In genomic region chr3:149454746-149455145, GRCh38 we compare ENCODE assay signal across 27 cellular contexts. TPM values are rescaled to one million over a fixed set of nuclear protein-coding genes. Genes with fewer than 3 reads are reported as not detected.
DNase-seq lines count a peak whose midpoint lies in the region; TF ChIP-seq lines count a peak whose summit lies in the region.
"Had no signal": no experiment of that assay in that cellular context is flagged by ENCODE, and none has a peak within 500 bp of the region (broad histone marks: within the 10 kb centered on the region; RNA-seq: fewer than 3 reads in every experiment).

No MANE protein-coding gene starts in this region.

- H3K9me3 Mint-ChIP-seq in HFFc6, result peaks cover 31% of the 10 kb centered on the region

- no peak overlapping the region for H3K14ac ChIP-seq in mesenchymal stem cell (ENCODE audit: low read length in 2 of 2)

- H2BK120ac ChIP-seq in mesenchymal stem cell (ENCODE audit: low read depth, low read length), result no peak overlapping the region

- H4K8ac ChIP-seq in mesenchymal stem cell (ENCODE audit: low read length), result no peak overlapping the region

- no peaks in the 10 kb centered on the region for H3K79me2 ChIP-seq in hepatocyte

- POLR2A ChIA-PET in AG04450 (lab: Yijun Ruan, JAX), result interaction anchor here (0.9 to 1.5 kb wide), 3 partner anchors 12 to 463 kb away, joined by 3 to 5 read pairs (median 3); no protein-coding TSS in a partner anchor

- no peak overlapping the region for H3K9ac ChIP-seq in mesenchymal stem cell (ENCODE audit: low read length)

- no peak overlapping the region for H2AK5ac ChIP-seq in mesenchymal stem cell (ENCODE audit: low read length, severe bottlenecking)

- peaks cover 50% of the 10 kb centered on the region for H3K4me1 Mint-ChIP-seq in HFFc6 (ENCODE audit: low read depth)
- H3K4me1 Mint-ChIP-seq: CD4-positive, alpha-beta memory T cell; memory B cell had no signal

- no peak overlapping the region for H3K27ac ChIP-seq in AG04450 (ENCODE audit: low read depth, low read length)
- H3K27ac ChIP-seq in mesenchymal stem cell (ENCODE audit: low read length, poor library complexity, severe bottlenecking), result no peak overlapping the region
- H3K27ac ChIP-seq in hepatocyte, result no peak overlapping the region
- H3K27ac ChIP-seq in vagina, result no peak overlapping the region
- H3K27ac ChIP-seq: pancreas, right atrium auricular region had no signal

- peak overlapping the region; percentile 20; the same call in 1 of the 2 replicates for H3K4me3 Mint-ChIP-seq in HFFc6
- H3K4me3 Mint-ChIP-seq: CD4-positive, alpha-beta memory T cell; dendritic cell treated with granulocyte-macrophage colony-stimulating factor and Interleukin-4, amounts not matched to agents 40 ng/mL and 50 ng/mL, for 4 days; memory B cell; naive thymus-derived CD8-positive, alpha-beta T cell; WTC11 had no signal

- H3K4me3 ChIP-seq in AG04450 (ENCODE audit: low read depth, low read length), result no peak overlapping the region
- no peak overlapping the region for H3K4me3 ChIP-seq in epithelial cell of esophagus (ENCODE audit: low read length)
- no peak overlapping the region for H3K4me3 ChIP-seq in mesenchymal stem cell (ENCODE audit: insufficient read depth in 1 of 2, low read depth in 1 of 2, low read length in 2 of 2)
- no peak overlapping the region for H3K4me3 ChIP-seq in hepatocyte
- no peak overlapping the region for H3K4me3 ChIP-seq in vagina
- H3K4me3 ChIP-seq: pancreas, right atrium auricular region had no signal

- H3K9me2 ChIP-seq in hepatocyte (replicated peaks; ENCODE audit: insufficient read depth), result no peaks in the 10 kb centered on the region

- no peaks in the 10 kb centered on the region for H3K27me3 Mint-ChIP-seq in HFFc6 (ENCODE audit: insufficient read depth)
- H3K27me3 Mint-ChIP-seq: dendritic cell treated with granulocyte-macrophage colony-stimulating factor and Interleukin-4, amounts not matched to agents 40 ng/mL and 50 ng/mL, for 4 days had no signal

- H3K4me1 ChIP-seq in mesenchymal stem cell (ENCODE audit: control insufficient read depth, insufficient read depth, low read depth, low read length) (peaks cover 2% of the 10 kb centered on the region), hepatocyte (ENCODE audit: insufficient read depth) (peaks cover 6% of the 10 kb centered on the region), vagina (no peaks in the 10 kb centered on the region)

- peak overlapping the region; percentile 66 for H3K27ac Mint-ChIP-seq in HFFc6
- H3K27ac Mint-ChIP-seq: CD4-positive, alpha-beta memory T cell; dendritic cell treated with granulocyte-macrophage colony-stimulating factor and Interleukin-4, amounts not matched to agents 40 ng/mL and 50 ng/mL, for 4 days; memory B cell; WTC11 had no signal

- no peak overlapping the region for H3K23ac ChIP-seq in mesenchymal stem cell (ENCODE audit: low read length in 2 of 2)

- H3K4ac ChIP-seq in mesenchymal stem cell (ENCODE audit: low read depth in 1 of 2, low read length in 2 of 2), result no peak overlapping the region

- no peak overlapping the region for H2BK12ac ChIP-seq in mesenchymal stem cell (ENCODE audit: low read length in 2 of 2)

- H3K9me3 ChIP-seq in AG04450 (ENCODE audit: control insufficient read depth, insufficient read depth, low read length), result peaks cover 8% of the 10 kb centered on the region
- peaks cover 9% of the 10 kb centered on the region for H3K9me3 ChIP-seq in mesenchymal stem cell (ENCODE audit: control insufficient read depth, low read length)
- H3K9me3 ChIP-seq in hepatocyte (ENCODE audit: low read depth), result no peaks in the 10 kb centered on the region
- no peaks in the 10 kb centered on the region for H3K9me3 ChIP-seq in vagina
- H3K9me3 ChIP-seq: pancreas had no signal

- no peak overlapping the region for H3K18ac ChIP-seq in mesenchymal stem cell (ENCODE audit: low read depth in 1 of 2, low read length in 2 of 2)

- H3K4me2 ChIP-seq in mesenchymal stem cell (ENCODE audit: low read length, poor library complexity, severe bottlenecking) (no peak overlapping the region), hepatocyte (no peak overlapping the region)

- H2BK15ac ChIP-seq in mesenchymal stem cell (ENCODE audit: low read depth, poor library complexity, severe bottlenecking), result no peak overlapping the region

- intact Hi-C loops in vagina (cut with DNase I), result no loop called here

- H3K36me3 Mint-ChIP-seq in HFFc6 (ENCODE audit: low read depth), result peaks cover 28% of the 10 kb centered on the region
- H3K36me3 Mint-ChIP-seq: CD4-positive, alpha-beta memory T cell had no signal

- CTCF ChIA-PET in AG04450 (lab: Charles Lee), result interaction anchor here (0.6 to 0.9 kb wide), 2 partner anchors 25 to 499 kb away, joined by 7 to 11 read pairs; no protein-coding TSS in a partner anchor

- H3K27me3 ChIP-seq in AG04450 (ENCODE audit: control insufficient read depth, insufficient read depth, low read length) (no peaks in the 10 kb centered on the region), mesenchymal stem cell (ENCODE audit: control insufficient read depth in 1 of 2, insufficient read depth in 1 of 2, low read length in 2 of 2) (no peaks in the 10 kb centered on the region), hepatocyte (no peaks in the 10 kb centered on the region), vagina (no peaks in the 10 kb centered on the region)
- H3K27me3 ChIP-seq: pancreas, right atrium auricular region had no signal

- no peaks in the 10 kb centered on the region for H4K20me1 ChIP-seq in hepatocyte (ENCODE audit: insufficient read depth, poor library complexity, severe bottlenecking)

- H2BK5ac ChIP-seq in mesenchymal stem cell (ENCODE audit: low read depth, low read length, poor library complexity, severe bottlenecking), result no peak overlapping the region

- H3K79me1 ChIP-seq in mesenchymal stem cell (replicated peaks; ENCODE audit: low read length, poor library complexity, severe bottlenecking), result no peaks in the 10 kb centered on the region

- H4K91ac ChIP-seq in mesenchymal stem cell (ENCODE audit: low read length), result no peak overlapping the region

- H3K36me3 ChIP-seq in mesenchymal stem cell (ENCODE audit: control insufficient read depth in 1 of 2, insufficient read depth in 2 of 2, low read depth in 1 of 2, low read length in 2 of 2) (no peaks in the 10 kb centered on the region), hepatocyte (replicated peaks; ENCODE audit: insufficient read depth, low read depth) (no peaks in the 10 kb centered on the region), vagina (no peaks in the 10 kb centered on the region)
- H3K36me3 ChIP-seq: pancreas, right atrium auricular region had no signal

- H2AFZ ChIP-seq in mesenchymal stem cell (ENCODE audit: low read depth, low read length), result no peak overlapping the region
- no peak overlapping the region for H2AFZ ChIP-seq in hepatocyte

- DNase-seq in AG04450 (ENCODE audit: low read depth, low spot score), result peak; percentile 60
- peak; percentile 62 for DNase-seq in HFFc6
- peak; percentile 30 for DNase-seq in epithelial cell of esophagus (ENCODE audit: low read depth)
- peak; percentile 33 for DNase-seq in mesenchymal stem cell
- DNase-seq in hepatocyte (ENCODE audit: low spot score), result no peak
- DNase-seq in HPDE6-E6E7 (ENCODE audit: extremely low spot score), result no peak
- DNase-seq in HuH-7 (ENCODE audit: low spot score), result no peak
- DNase-seq in vagina (ENCODE audit: extremely low spot score in 2 of 2), result no peak
- DNase-seq: activated CD4-positive, alpha-beta T cell treated with anti-CD3 and anti-CD28 coated beads, Interleukin-2, amount 50 U/mL, for 4 hours; activated CD8-positive, alpha-beta memory T cell treated with anti-CD3 and anti-CD28 coated beads, Interleukin-2, amount 50 U/mL, for 48 hours; activated effector memory CD4-positive, alpha-beta T cell treated with Interleukin-2 at 50 U/mL for 16 hours; CD4-positive, alpha-beta memory T cell; DMS53; KBM-7; kidney glomerular epithelial cell; naive thymus-derived CD8-positive, alpha-beta T cell; NCI-H1436 treated with DMSO at 0.1 percent for 48 hours; NCI-H526; pancreas; T-helper 9 cell had no signal

- TF ChIP-seq POLR2A in vagina (IDR thresholded peaks at IDR 0.05), result no peak

- TF ChIP-seq CTCF in AG04450 (IDR thresholded peaks at IDR 0.05; ENCODE audit: low read depth, low read length) (no peak), HFFc6 (IDR thresholded peaks at IDR 0.05) (no peak), epithelial cell of esophagus (IDR thresholded peaks at IDR 0.05; ENCODE audit: insufficient read depth, low read depth, low read length, missing control alignments) (no peak), hepatocyte (IDR thresholded peaks at IDR 0.05; ENCODE audit: poor library complexity) (no peak), vagina (IDR thresholded peaks at IDR 0.05) (no peak)

RNA-seq across cellular contexts. Expression of gene TM4SF4, which starts 19.8 kb away (rescaled TPM):
- polyA plus RNA-seq in AG04450 (2011; rRNA removed), result 0.29 and 0.32 TPM in 2 replicates
- polyA minus RNA-seq in AG04450 (2011; rRNA and poly(A)+ RNA removed), result not detected in 2 replicates
- 1 to 10 TPM in 1 of 6 experiments, under 1 TPM in 5; 0.25 to 1.3 (median 0.63) TPM for total RNA-seq in HFFc6 (2021; fragmentation: NEBNext Ultra II Directional; extraction: Animal tissue kit (Norgen Biotek cat#: 25700))
- polyA plus RNA-seq in mesenchymal stem cell (2013, experiment 1 of 2), result 0.03 TPM
- polyA plus RNA-seq in mesenchymal stem cell (2013, experiment 2 of 2), result 0.03 TPM
- total RNA-seq in hepatocyte, result 763 and 899 TPM in 2 replicates
- polyA plus RNA-seq in hepatocyte, result 366 and 434 TPM in 2 replicates
- total RNA-seq in vagina, result not detected
- total RNA-seq: A673; CD4-positive, alpha-beta memory T cell; naive thymus-derived CD8-positive, alpha-beta T cell; right atrium auricular region; RPMI7951; urinary bladder had no signal
- polyA plus RNA-seq: CD4-positive, alpha-beta memory T cell; naive thymus-derived CD8-positive, alpha-beta T cell had no signal

Comparison
In these comparisons a context has a peak if more than half of its experiments do, and no peak if none do; other contexts are left out.
1. DNase-seq: peak in AG04450 (single experiment), HFFc6 (single experiment), epithelial cell of esophagus (single experiment) and mesenchymal stem cell (single experiment); none in hepatocyte (single experiment), HPDE6-E6E7 (single experiment), HuH-7 (single experiment) and vagina (0 of 2).
2. RNA of gene TM4SF4, which starts 19.8 kb away (total RNA-seq): 763 to 899 TPM in hepatocyte; 0.25 to 1.3 TPM in HFFc6 and not detected in vagina (single experiment); every median in the first group is over 100 times any median in the second.